11 cellular contexts compared by ENCODE assay signal in the genomic region with DNA sequence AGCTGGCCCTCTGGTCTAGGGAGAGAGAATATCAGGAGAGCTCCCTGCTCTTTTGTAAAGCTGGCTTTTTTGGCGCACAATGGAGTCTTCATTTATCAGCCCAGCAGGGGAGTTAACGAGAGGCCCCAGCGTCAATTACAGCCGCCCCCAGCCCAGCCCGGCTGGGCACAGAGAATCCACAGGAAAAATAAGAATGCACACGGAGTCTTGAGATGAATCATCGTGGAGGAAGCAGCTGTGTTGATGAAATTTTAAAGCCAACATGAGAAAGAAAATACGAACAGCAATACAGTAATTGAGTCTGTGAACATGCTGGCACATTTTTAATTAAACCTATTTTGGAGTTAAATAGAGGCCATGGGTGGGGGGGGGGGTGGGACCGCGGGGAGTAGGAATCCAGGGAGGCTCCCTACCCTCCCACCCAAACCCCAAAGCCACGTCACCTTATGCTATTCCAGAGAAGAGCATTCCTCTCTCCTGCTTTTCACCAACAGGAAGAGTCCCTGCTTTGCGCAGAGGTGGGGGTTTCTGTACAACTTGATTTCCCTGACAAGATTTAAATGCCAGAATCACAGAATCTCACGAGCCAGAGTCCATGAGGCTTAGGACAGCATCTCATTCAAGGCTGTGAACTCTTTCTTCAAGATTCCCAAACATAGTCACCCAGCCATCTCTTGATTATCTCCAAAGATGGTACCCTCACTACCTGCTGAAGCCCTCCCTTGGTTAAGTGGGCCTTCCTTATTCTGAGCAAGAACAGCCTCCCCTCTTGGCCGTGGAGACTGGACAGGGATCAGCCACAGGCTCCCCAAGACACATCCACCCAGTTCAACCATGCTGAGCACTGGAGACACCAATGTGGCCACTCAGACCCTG. TPM values are rescaled to one million over a fixed set of nuclear protein-coding genes. Genes with fewer than 3 reads are reported as not detected.
DNase-seq lines count a peak whose midpoint lies in the region; ATAC-seq and TF ChIP-seq lines count a peak whose summit lies in the region.
"Had no signal": no experiment of that assay in that cellular context is flagged by ENCODE, and none has a peak within 500 bp of the region (broad histone marks: within the 10 kb centered on the region; RNA-seq: fewer than 3 reads in every experiment).

No MANE protein-coding gene starts in this region.

- H3K27ac Mint-ChIP-seq in H9 (peak overlapping the region in 2 of 3 experiments; percentile 79 to 89; a peak in 5 of 7 replicates), glutamatergic neuron (ENCODE audit: unreplicated experiment) (no peak overlapping the region)
- H3K27ac Mint-ChIP-seq in CD4-positive, alpha-beta T cell: no peak overlapping the region
- H3K27ac Mint-ChIP-seq in stimulated activated naive B cell treated with anti-CD40 and anti-IgM and Interleukin-4, amounts not matched to agents 10 μg/mL and 1 μg/mL and 100 μg/mL, for 72 hours: no peak overlapping the region

- H3K27me3 Mint-ChIP-seq in H9 (ENCODE audit: low read depth) (peaks cover 2% of the 10 kb centered on the region; the same call in 1 of the 2 replicates), glutamatergic neuron (ENCODE audit: unreplicated experiment) (peaks cover 6% of the 10 kb centered on the region)
- H3K27me3 Mint-ChIP-seq in CD4-positive, alpha-beta T cell: no peaks in the 10 kb centered on the region
- H3K27me3 Mint-ChIP-seq in stimulated activated naive B cell treated with anti-CD40 and anti-IgM and Interleukin-4, amounts not matched to agents 10 μg/mL and 1 μg/mL and 100 μg/mL, for 72 hours: peaks cover 0 to 14% of the 10 kb centered on the region in 2 donors

- TF ChIP-seq POLR2A in esophagus squamous epithelium (IDR thresholded peaks at IDR 0.05): no peak

- no peaks in the 10 kb centered on the region for H3K23me2 ChIP-seq in H9 (ENCODE audit: insufficient read length, low read depth, low read length, poor library complexity, severe bottlenecking)

- H3K4me1 Mint-ChIP-seq in H9 (peaks cover 40 to 52% of the 10 kb centered on the region in 2 experiments), glutamatergic neuron (ENCODE audit: low read depth, unreplicated experiment) (peaks cover 2% of the 10 kb centered on the region)
- no peaks in the 10 kb centered on the region for H3K4me1 Mint-ChIP-seq in CD4-positive, alpha-beta T cell (ENCODE audit: low read depth)
- no peaks in the 10 kb centered on the region for H3K4me1 Mint-ChIP-seq in stimulated activated naive B cell treated with anti-CD40 and anti-IgM and Interleukin-4, amounts not matched to agents 10 μg/mL and 1 μg/mL and 100 μg/mL, for 72 hours

- H3T11ph ChIP-seq in H9 (ENCODE audit: low read length): no peak overlapping the region

- H3K9me3 ChIP-seq in H9 (ENCODE audit: control insufficient read depth, low read depth, low read length) (no peaks in the 10 kb centered on the region), OCI-LY3 (ENCODE audit: insufficient read depth, low read length) (no peaks in the 10 kb centered on the region), esophagus squamous epithelium (no peaks in the 10 kb centered on the region)
- H3K9me3 ChIP-seq in CD4-positive, alpha-beta T cell (ENCODE audit: control insufficient read depth, low read length): no peaks in the 10 kb centered on the region
- H3K9me3 ChIP-seq: neutrophil had no signal

- H3K36me3 ChIP-seq in OCI-LY3 (replicated peaks; ENCODE audit: low read depth, low read length) (no peaks in the 10 kb centered on the region), esophagus squamous epithelium (peaks cover 0 to 34% (median 0%) of the 10 kb centered on the region in 3 donors), rectal smooth muscle tissue (ENCODE audit: control insufficient read depth, insufficient read depth, low read length) (no peaks in the 10 kb centered on the region)
- H3K36me3 ChIP-seq: neutrophil had no signal

- H2AFZ ChIP-seq in H9 (ENCODE audit: low read length) (no peak overlapping the region), OCI-LY3 (ENCODE audit: low read depth, low read length) (no peak overlapping the region)

- no peaks in the 10 kb centered on the region for H4K20me1 ChIP-seq in H9 (ENCODE audit: control insufficient read depth, insufficient read depth, insufficient read length)
- H4K20me1 ChIP-seq in OCI-LY3 (ENCODE audit: insufficient read depth, low read length): no peaks in the 10 kb centered on the region

- H3K18ac ChIP-seq in H9 (ENCODE audit: insufficient read length, low read depth, low read length): no peak overlapping the region

- no peaks in the 10 kb centered on the region for H3K79me1 ChIP-seq in H9 (ENCODE audit: insufficient read depth, low read depth, low read length, poor library complexity, severe bottlenecking)

- 0 out of 2 replicates have a peak overlapping the region, but pooled peaks have one; percentile 5 for H3K14ac ChIP-seq in H9 (ENCODE audit: insufficient read depth, low read length)

- H4K8ac ChIP-seq in H9 (replicated peaks; ENCODE audit: insufficient read length, low read depth, low read length): no peak overlapping the region

- H3K4me1 ChIP-seq in H9 (ENCODE audit: insufficient read depth, low read length) (peaks cover 2% of the 10 kb centered on the region; the same call in 1 of the 2 replicates), OCI-LY3 (ENCODE audit: low read length) (peaks cover 11% of the 10 kb centered on the region), esophagus squamous epithelium (peaks cover 0 to 54% (median 12%) of the 10 kb centered on the region in 3 donors), rectal smooth muscle tissue (ENCODE audit: control insufficient read depth, insufficient read depth, low read length) (peaks cover 15% of the 10 kb centered on the region)

- CTCF ChIA-PET in CD4-positive, alpha-beta T cell (lab: Charles Lee): no interaction called here

- H4K91ac ChIP-seq in H9 (ENCODE audit: insufficient read length, low read depth, low read length): no peak overlapping the region

- intact Hi-C loops in esophagus squamous epithelium (cut with DNase I): no loop called here
- intact Hi-C loops in CD4-positive, alpha-beta T cell (cut with DNase I, micrococcal nuclease): no loop called here

- no peak overlapping the region for H3K4me2 ChIP-seq in H9 (ENCODE audit: insufficient read depth, insufficient read length, low read length)
- H3K4me2 ChIP-seq in OCI-LY3 (ENCODE audit: low read length): peak overlapping the region; percentile 53

- peak overlapping the region; percentile 40 to 50; a peak in 2 of 5 replicates for H3K4me3 Mint-ChIP-seq in H9
- H3K4me3 Mint-ChIP-seq in CD4-positive, alpha-beta T cell: no peak overlapping the region
- H3K4me3 Mint-ChIP-seq in stimulated activated naive B cell treated with anti-CD40 and anti-IgM and Interleukin-4, amounts not matched to agents 10 μg/mL and 1 μg/mL and 100 μg/mL, for 72 hours: no peak overlapping the region
- no peak overlapping the region for H3K4me3 Mint-ChIP-seq in glutamatergic neuron (ENCODE audit: unreplicated experiment)

- H3K36me3 Mint-ChIP-seq in H9 (ENCODE audit: insufficient read depth in 1 of 3, low read depth in 3 of 3) (peaks cover 0 to 7% (median 0%) of the 10 kb centered on the region in 3 experiments; a peak in 1 of 7 replicates), glutamatergic neuron (ENCODE audit: unreplicated experiment) (no peaks in the 10 kb centered on the region)
- no peaks in the 10 kb centered on the region for H3K36me3 Mint-ChIP-seq in CD4-positive, alpha-beta T cell (ENCODE audit: low read depth)
- H3K36me3 Mint-ChIP-seq in stimulated activated naive B cell treated with anti-CD40 and anti-IgM and Interleukin-4, amounts not matched to agents 10 μg/mL and 1 μg/mL and 100 μg/mL, for 72 hours: no peaks in the 10 kb centered on the region

- H3K9ac ChIP-seq in H9 (ENCODE audit: extremely low read depth, insufficient read length, low read length) (no peak overlapping the region), OCI-LY3 (ENCODE audit: low read length) (no peak overlapping the region), rectal smooth muscle tissue (ENCODE audit: low read length) (no peak overlapping the region)

- H3K9me3 Mint-ChIP-seq in H9 (no peaks in the 10 kb centered on the region), glutamatergic neuron (ENCODE audit: unreplicated experiment) (peaks cover 7% of the 10 kb centered on the region)
- H3K9me3 Mint-ChIP-seq in CD4-positive, alpha-beta T cell: no peaks in the 10 kb centered on the region
- no peaks in the 10 kb centered on the region for H3K9me3 Mint-ChIP-seq in stimulated activated naive B cell treated with anti-CD40 and anti-IgM and Interleukin-4, amounts not matched to agents 10 μg/mL and 1 μg/mL and 100 μg/mL, for 72 hours

- WGBS in H9 (ENCODE audit: extremely low coverage, insufficient read length, low lambda C conversion rate): no CpG with 5 or more reads among the region's 14 CpGs
- WGBS in esophagus squamous epithelium, 2 donors: 37 to 45% methylated on average over 8 to 12 of the region's 14 CpGs

- no peak overlapping the region for H3K4ac ChIP-seq in H9 (ENCODE audit: low read depth, low read length)

- TF ChIP-seq CTCF in H9 (conservative IDR thresholded peaks at IDR 0.05): no peak
- no peak for TF ChIP-seq CTCF in OCI-LY3 (IDR thresholded peaks at IDR 0.05; ENCODE audit: low read depth, low read length)
- no peak for TF ChIP-seq CTCF in esophagus squamous epithelium (IDR thresholded peaks at IDR 0.05)
- TF ChIP-seq CTCF in CD4-positive, alpha-beta T cell (IDR thresholded peaks at IDR 0.05): no peak
- no peak for TF ChIP-seq CTCF in glutamatergic neuron (IDR thresholded peaks at IDR 0.05; ENCODE audit: partially characterized antibody, unreplicated experiment)

- H2BK120ac ChIP-seq in H9 (ENCODE audit: low read depth, low read length, poor library complexity, severe bottlenecking): no peak overlapping the region

- H3K27me3 ChIP-seq in H9 (ENCODE audit: insufficient read depth, low read length): no peaks in the 10 kb centered on the region
- H3K27me3 ChIP-seq in OCI-LY3 (ENCODE audit: low read depth, low read length): no peaks in the 10 kb centered on the region; the same call in 1 of the 2 replicates
- H3K27me3 ChIP-seq in esophagus squamous epithelium: no peaks in the 10 kb centered on the region
- H3K27me3 ChIP-seq in rectal smooth muscle tissue (ENCODE audit: control insufficient read depth, insufficient read depth, low read length): no peaks in the 10 kb centered on the region
- no peaks in the 10 kb centered on the region for H3K27me3 ChIP-seq in CD4-positive, alpha-beta T cell (ENCODE audit: control insufficient read depth, insufficient read depth, low read length)
- H3K27me3 ChIP-seq: neutrophil had no signal

- no peak overlapping the region for H3K56ac ChIP-seq in H9 (ENCODE audit: insufficient read length, low read depth, low read length)

- no peaks in the 10 kb centered on the region for H3K79me2 ChIP-seq in H9 (ENCODE audit: insufficient read depth, low read length)
- no peaks in the 10 kb centered on the region for H3K79me2 ChIP-seq in OCI-LY3 (ENCODE audit: low read length)

- no peak overlapping the region for H2BK12ac ChIP-seq in H9 (ENCODE audit: insufficient read length, low read depth, low read length)

- ATAC-seq in CD4-positive, alpha-beta T cell (ENCODE audit: poor library complexity): no peak
- no peak for ATAC-seq in GM18861 (IDR thresholded peaks at IDR 0.05; ENCODE audit: unreplicated experiment)
- ATAC-seq in stimulated activated naive B cell treated with anti-CD40 and anti-IgM and Interleukin-4, amounts not matched to agents 10 μg/mL and 1 μg/mL and 100 μg/mL, for 72 hours (replicated peaks): no peak

- no peak overlapping the region for H2BK5ac ChIP-seq in H9 (ENCODE audit: insufficient read length, low read length)

- no peak overlapping the region for H3K4me3 ChIP-seq in OCI-LY3 (ENCODE audit: low read length)
- H3K4me3 ChIP-seq in esophagus squamous epithelium: no peak overlapping the region
- no peak overlapping the region for H3K4me3 ChIP-seq in rectal smooth muscle tissue (ENCODE audit: low read length)

- POLR2A ChIA-PET in CD4-positive, alpha-beta T cell (lab: Charles Lee): no interaction called here

- H3K27ac ChIP-seq in H9 (ENCODE audit: insufficient read length, low read depth, low read length): no peak overlapping the region
- no peak overlapping the region for H3K27ac ChIP-seq in OCI-LY3 (ENCODE audit: low read length)
- peak overlapping the region; percentile 2 to 64 (median 60) for H3K27ac ChIP-seq in esophagus squamous epithelium
- H3K27ac ChIP-seq in rectal smooth muscle tissue (ENCODE audit: low read depth, low read length): peak overlapping the region; percentile 32
- no peak overlapping the region for H3K27ac ChIP-seq in CD4-positive, alpha-beta T cell (ENCODE audit: low read depth, low read length)
- H3K27ac ChIP-seq: neutrophil had no signal

- H2BK15ac ChIP-seq in H9 (ENCODE audit: low read depth, low read length): no peak overlapping the region

- H2BK20ac ChIP-seq in H9 (ENCODE audit: low read depth, low read length, poor library complexity, severe bottlenecking): no peak overlapping the region

- DNase-seq in H9 (no peak), esophagus squamous epithelium (lab: John Stamatoyannopoulos, UW) (no peak), glutamatergic neuron (no peak)
- no peak for DNase-seq in CD4-positive, alpha-beta T cell
- DNase-seq in stimulated activated naive B cell treated with anti-CD40 and anti-IgM and Interleukin-4, amounts not matched to agents 10 μg/mL and 1 μg/mL and 100 μg/mL, for 72 hours: no peak
- DNase-seq: DND-41, NCI-H2029 had no signal

- no peak overlapping the region for H3K23ac ChIP-seq in H9 (ENCODE audit: insufficient read length, low read depth, low read length)

- no peak overlapping the region for H2AK5ac ChIP-seq in H9 (ENCODE audit: insufficient read length, low read length)

- no peak overlapping the region for H4K5ac ChIP-seq in H9 (ENCODE audit: insufficient read length, low read depth, low read length)

RNA-seq across cellular contexts. Expression of gene CCNK, which starts 50.2 kb away (rescaled TPM):
- total RNA-seq in H9 (2021) (76.9 and 80.1 TPM in 2 replicates), esophagus squamous epithelium (10 to 100 TPM; 13.4 to 39.9 (median 29.5) TPM), glutamatergic neuron (ENCODE audit: unreplicated experiment) (47.2 TPM)
- 100 to 1,000 TPM; 140 to 151 TPM for total RNA-seq in CD4-positive, alpha-beta T cell

RNA-seq across cellular contexts. Expression of gene SETD3, which starts 50.8 kb away (rescaled TPM):
- total RNA-seq in H9 (2021) (53.7 and 56.7 TPM in 2 replicates), esophagus squamous epithelium (10 to 100 TPM; 29.1 to 65.4 (median 36.3) TPM), glutamatergic neuron (ENCODE audit: unreplicated experiment) (46.2 TPM)
- 10 to 100 TPM; 46.1 to 51.4 TPM for total RNA-seq in CD4-positive, alpha-beta T cell

Comparison
In these comparisons a context has a peak if more than half of its experiments do, and no peak if none do; other contexts are left out.
1. H3K27ac ChIP-seq: peak in esophagus squamous epithelium (4 of 4) and rectal smooth muscle tissue (single experiment); none in H9 (single experiment), OCI-LY3 (single experiment) and CD4-positive, alpha-beta T cell (single experiment).
2. H3K27ac Mint-ChIP-seq: peak in H9 (2 of 3); none in CD4-positive, alpha-beta T cell (single experiment), stimulated activated naive B cell treated with anti-CD40 and anti-IgM and Interleukin-4, amounts not matched to agents 10 μg/mL and 1 μg/mL and 100 μg/mL, for 72 hours (single experiment) and glutamatergic neuron (single experiment).
3. H3K4me3 Mint-ChIP-seq: peak in H9 (2 of 2); none in CD4-positive, alpha-beta T cell (single experiment), stimulated activated naive B cell treated with anti-CD40 and anti-IgM and Interleukin-4, amounts not matched to agents 10 μg/mL and 1 μg/mL and 100 μg/mL, for 72 hours (0 of 2) and glutamatergic neuron (single experiment).